In the genomic region with DNA sequence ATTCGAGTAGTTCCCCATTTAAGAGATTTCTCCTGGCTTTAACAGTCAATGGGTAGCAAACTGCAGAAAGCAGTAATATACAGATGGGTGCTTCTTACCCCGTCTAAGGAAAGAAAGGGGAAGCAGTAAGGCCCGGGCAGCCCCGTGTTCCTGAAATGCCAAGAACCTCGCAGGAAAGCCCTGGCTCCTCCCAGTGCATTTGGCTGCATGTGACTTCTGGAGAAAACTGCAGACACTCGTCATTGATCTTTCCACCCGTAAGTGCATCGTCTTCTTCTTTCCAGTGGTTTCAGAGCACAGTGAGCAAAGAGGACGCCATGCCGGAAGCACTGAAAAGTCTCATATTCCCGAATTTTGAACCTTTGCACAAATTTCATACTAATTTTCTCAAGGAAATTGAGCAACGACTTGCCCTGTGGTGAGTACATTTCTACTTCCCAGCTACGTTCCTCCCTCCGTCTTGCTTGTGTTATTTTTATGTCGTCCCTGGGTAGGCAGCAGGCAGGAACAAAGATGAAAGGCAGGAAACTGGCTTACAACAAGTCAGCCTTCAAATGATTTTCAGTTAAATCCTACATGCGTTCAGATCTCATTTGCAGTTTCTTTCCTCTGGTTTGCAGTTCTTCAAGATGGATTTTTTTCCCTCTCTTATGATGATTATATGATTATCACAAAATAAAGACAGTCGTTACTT, we compare ENCODE assay signal across 1 cellular context.
TF ChIP-seq lines count a peak whose summit lies in the region.

No MANE protein-coding gene starts in this region.

TF ChIP-seq in GM12878, 131 proteins besides CTCF, POLR2A, EP300 and RAD21 (continued from another document):
- TF ChIP-seq, protein P1, sequence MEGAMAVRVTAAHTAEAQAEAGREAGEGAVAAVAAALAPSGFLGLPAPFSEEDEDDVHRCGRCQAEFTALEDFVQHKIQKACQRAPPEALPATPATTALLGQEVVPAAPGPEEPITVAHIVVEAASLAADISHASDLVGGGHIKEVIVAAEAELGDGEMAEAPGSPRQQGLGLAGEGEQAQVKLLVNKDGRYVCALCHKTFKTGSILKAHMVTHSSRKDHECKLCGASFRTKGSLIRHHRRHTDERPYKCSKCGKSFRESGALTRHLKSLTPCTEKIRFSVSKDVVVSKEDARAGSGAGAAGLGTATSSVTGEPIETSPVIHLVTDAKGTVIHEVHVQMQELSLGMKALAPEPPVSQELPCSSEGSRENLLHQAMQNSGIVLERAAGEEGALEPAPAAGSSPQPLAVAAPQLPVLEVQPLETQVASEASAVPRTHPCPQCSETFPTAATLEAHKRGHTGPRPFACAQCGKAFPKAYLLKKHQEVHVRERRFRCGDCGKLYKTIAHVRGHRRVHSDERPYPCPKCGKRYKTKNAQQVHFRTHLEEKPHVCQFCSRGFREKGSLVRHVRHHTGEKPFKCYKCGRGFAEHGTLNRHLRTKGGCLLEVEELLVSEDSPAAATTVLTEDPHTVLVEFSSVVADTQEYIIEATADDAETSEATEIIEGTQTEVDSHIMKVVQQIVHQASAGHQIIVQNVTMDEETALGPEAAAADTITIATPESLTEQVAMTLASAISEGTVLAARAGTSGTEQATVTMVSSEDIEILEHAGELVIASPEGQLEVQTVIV (IDR thresholded peaks at IDR 0.05; ENCODE audit: borderline replicate concordance, partially characterized antibody) = no peak
- TF ChIP-seq RBBP5 (conservative IDR thresholded peaks at IDR 0.05) (no peak), JUND (IDR thresholded peaks at IDR 0.05; ENCODE audit: low read depth, low read length) (no peak), ESRRA (IDR thresholded peaks at IDR 0.05; ENCODE audit: low read length) (no peak), TARDBP (IDR thresholded peaks at IDR 0.05; ENCODE audit: borderline replicate concordance) (no peak), POLR2AphosphoS5 (IDR thresholded peaks at IDR 0.05; ENCODE audit: low read length) (no peak), ZNF622 (IDR thresholded peaks at IDR 0.05) (no peak), MEF2A (IDR thresholded peaks at IDR 0.05; ENCODE audit: insufficient read depth, low read depth, low read length) (no peak)
- TF ChIP-seq, protein P2, sequence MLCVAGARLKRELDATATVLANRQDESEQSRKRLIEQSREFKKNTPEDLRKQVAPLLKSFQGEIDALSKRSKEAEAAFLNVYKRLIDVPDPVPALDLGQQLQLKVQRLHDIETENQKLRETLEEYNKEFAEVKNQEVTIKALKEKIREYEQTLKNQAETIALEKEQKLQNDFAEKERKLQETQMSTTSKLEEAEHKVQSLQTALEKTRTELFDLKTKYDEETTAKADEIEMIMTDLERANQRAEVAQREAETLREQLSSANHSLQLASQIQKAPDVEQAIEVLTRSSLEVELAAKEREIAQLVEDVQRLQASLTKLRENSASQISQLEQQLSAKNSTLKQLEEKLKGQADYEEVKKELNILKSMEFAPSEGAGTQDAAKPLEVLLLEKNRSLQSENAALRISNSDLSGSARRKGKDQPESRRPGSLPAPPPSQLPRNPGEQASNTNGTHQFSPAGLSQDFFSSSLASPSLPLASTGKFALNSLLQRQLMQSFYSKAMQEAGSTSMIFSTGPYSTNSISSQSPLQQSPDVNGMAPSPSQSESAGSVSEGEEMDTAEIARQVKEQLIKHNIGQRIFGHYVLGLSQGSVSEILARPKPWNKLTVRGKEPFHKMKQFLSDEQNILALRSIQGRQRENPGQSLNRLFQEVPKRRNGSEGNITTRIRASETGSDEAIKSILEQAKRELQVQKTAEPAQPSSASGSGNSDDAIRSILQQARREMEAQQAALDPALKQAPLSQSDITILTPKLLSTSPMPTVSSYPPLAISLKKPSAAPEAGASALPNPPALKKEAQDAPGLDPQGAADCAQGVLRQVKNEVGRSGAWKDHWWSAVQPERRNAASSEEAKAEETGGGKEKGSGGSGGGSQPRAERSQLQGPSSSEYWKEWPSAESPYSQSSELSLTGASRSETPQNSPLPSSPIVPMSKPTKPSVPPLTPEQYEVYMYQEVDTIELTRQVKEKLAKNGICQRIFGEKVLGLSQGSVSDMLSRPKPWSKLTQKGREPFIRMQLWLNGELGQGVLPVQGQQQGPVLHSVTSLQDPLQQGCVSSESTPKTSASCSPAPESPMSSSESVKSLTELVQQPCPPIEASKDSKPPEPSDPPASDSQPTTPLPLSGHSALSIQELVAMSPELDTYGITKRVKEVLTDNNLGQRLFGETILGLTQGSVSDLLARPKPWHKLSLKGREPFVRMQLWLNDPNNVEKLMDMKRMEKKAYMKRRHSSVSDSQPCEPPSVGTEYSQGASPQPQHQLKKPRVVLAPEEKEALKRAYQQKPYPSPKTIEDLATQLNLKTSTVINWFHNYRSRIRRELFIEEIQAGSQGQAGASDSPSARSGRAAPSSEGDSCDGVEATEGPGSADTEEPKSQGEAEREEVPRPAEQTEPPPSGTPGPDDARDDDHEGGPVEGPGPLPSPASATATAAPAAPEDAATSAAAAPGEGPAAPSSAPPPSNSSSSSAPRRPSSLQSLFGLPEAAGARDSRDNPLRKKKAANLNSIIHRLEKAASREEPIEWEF (IDR thresholded peaks at IDR 0.05; ENCODE audit: insufficient replicate concordance, low read depth, low read length) = no peak
